21 cellular contexts compared by ENCODE assay signal in genomic region chr1:204872262-204872881, GRCh38. TPM values are rescaled to one million over a fixed set of nuclear protein-coding genes. Genes with fewer than 3 reads are reported as not detected.
DNase-seq lines count a peak whose midpoint lies in the region; ATAC-seq, FAIRE-seq and TF ChIP-seq lines count a peak whose summit lies in the region.
"Had no signal": no experiment of that assay in that cellular context is flagged by ENCODE, and none has a peak within 500 bp of the region (broad histone marks: within the 10 kb centered on the region; RNA-seq: fewer than 3 reads in every experiment).

No MANE protein-coding gene starts in this region.

- peak overlapping the region; percentile 76 to 98 (median 94) for H3K27ac ChIP-seq in dorsolateral prefrontal cortex
- H3K27ac ChIP-seq in osteoblast (ENCODE audit: low read depth, low read length): peak overlapping the region; percentile 9
- no peak overlapping the region for H3K27ac ChIP-seq in OCI-LY7 (ENCODE audit: low read depth, low read length, poor library complexity, severe bottlenecking)

- H3K9me3 ChIP-seq in osteoblast (ENCODE audit: low read depth, low read length): no peaks in the 10 kb centered on the region
- no peaks in the 10 kb centered on the region for H3K9me3 ChIP-seq in OCI-LY7 (ENCODE audit: low read length)
- H3K9me3 ChIP-seq: MG63 had no signal

- no peak for TF ChIP-seq CTCF in dorsolateral prefrontal cortex (IDR thresholded peaks at IDR 0.05 in 54 of 56, conservative IDR thresholded peaks at IDR 0.05 in 2 of 56; ENCODE audit: low read depth in 1 of 56, partially characterized antibody in 56 of 56)
- no peak for TF ChIP-seq CTCF in osteoblast (IDR thresholded peaks at IDR 0.05; ENCODE audit: extremely low read depth, low read depth, low read length)
- TF ChIP-seq CTCF in OCI-LY7 (conservative IDR thresholded peaks at IDR 0.05; ENCODE audit: low read length): no peak

- intact Hi-C loops in dorsolateral prefrontal cortex (cut with DNase I) (loop anchor here (2.0 to 5.0 kb wide), 3 partner anchors 45 to 75 kb away; no protein-coding TSS in a partner anchor), OCI-LY7 (cut with micrococcal nuclease; ENCODE audit: unreplicated experiment) (no loop called here)

- no peaks in the 10 kb centered on the region for H3K27me3 ChIP-seq in dorsolateral prefrontal cortex
- no peaks in the 10 kb centered on the region for H3K27me3 ChIP-seq in osteoblast (ENCODE audit: insufficient read depth, low read length)
- H3K27me3 ChIP-seq: MG63 had no signal

- H3K27me3 Mint-ChIP-seq in stimulated activated naive CD8-positive, alpha-beta T cell treated with anti-CD3 and anti-CD28 coated beads, Interleukin-15, amount 100 ng/mL, for 72 hours: no peaks in the 10 kb centered on the region

- no TSS peak for BruUV-seq in OCI-LY7 (replicated peaks; lab: Mats Ljungman, UMichigan)

- H3K4me2 ChIP-seq in osteoblast (ENCODE audit: insufficient read depth, low read length) (peak overlapping the region; percentile 20), OCI-LY7 (ENCODE audit: low read length) (no peak overlapping the region)

- DNase-seq in stimulated activated naive CD8-positive, alpha-beta T cell treated with anti-CD3 and anti-CD28 coated beads, Interleukin-15, amount 100 ng/mL, for 72 hours: no peak
- no peak for DNase-seq in stimulated activated naive CD8-positive, alpha-beta T cell treated with anti-CD3 and anti-CD28 coated beads, Interleukin-15, Interleukin-2, amounts not matched to agents 100 U/mL and 50 U/mL, for 24 hours
- peak in 4 of 10 donors; percentile 59 to 71 (median 62) for DNase-seq in dorsolateral prefrontal cortex
- DNase-seq in osteoblast (ENCODE audit: insufficient read length, low spot score, missing footprints): peak; percentile 84
- no peak for DNase-seq in DMS79 treated with DMSO at 0.1 percent for 48 hours (lab: John Stamatoyannopoulos, UW)
- DNase-seq in OCI-LY7 (ENCODE audit: low spot score): no peak
- DNase-seq in Kasumi-1 (lab: John Stamatoyannopoulos, UW): no peak
- no peak for DNase-seq in GM12892 (ENCODE audit: insufficient read length)
- DNase-seq: activated B cell treated with CpG ODN at 0.5 μM for 24 hours; activated gamma-delta T cell; aorta; MG63; naive thymus-derived CD8-positive, alpha-beta T cell; NCI-H1694; NCI-H345; SHP77 treated with DMSO at 0.1 percent for 48 hours; stimulated activated CD4-positive, alpha-beta T cell treated with anti-CD3 and anti-CD28 coated beads, Interleukin-12 subunit alpha, Interleukin-12 subunit beta, amount 100 ng/mL, for 4 hours had no signal

- H3K4me3 ChIP-seq in dorsolateral prefrontal cortex (peak overlapping the region; percentile 9 to 74 (median 51)), osteoblast (ENCODE audit: insufficient read depth, low read length) (no peak overlapping the region), OCI-LY7 (ENCODE audit: low read depth, low read length, poor library complexity, severe bottlenecking) (no peak overlapping the region)
- H3K4me3 ChIP-seq: GM12878, lung, MG63 had no signal

- no peaks in the 10 kb centered on the region for H3K36me3 ChIP-seq in osteoblast (ENCODE audit: insufficient read depth, low read length)
- H3K36me3 ChIP-seq in OCI-LY7 (ENCODE audit: insufficient read depth, low read length): no peaks in the 10 kb centered on the region
- H3K36me3 ChIP-seq: MG63 had no signal

- CTCF ChIA-PET in OCI-LY7 (lab: Charles Lee; ENCODE audit: unreplicated experiment): no interaction called here

- no peak for FAIRE-seq in GM12892 (lab: Jason Lieb, UNC)
- FAIRE-seq: colon, GM12878 had no signal

- no peaks in the 10 kb centered on the region for H3K9me3 Mint-ChIP-seq in stimulated activated naive CD8-positive, alpha-beta T cell treated with anti-CD3 and anti-CD28 coated beads, Interleukin-15, amount 100 ng/mL, for 72 hours
- H3K9me3 Mint-ChIP-seq: activated B cell treated with CpG ODN at 0.5 μM for 24 hours; naive thymus-derived CD8-positive, alpha-beta T cell; T-helper 1 cell treated with Interleukin-12 subunit alpha and Interleukin-12 subunit beta and Interleukin-4 antibody, amounts not matched to agents 30 μg/mL and 1 μg/mL, for 36 hours had no signal

- H3K4me1 Mint-ChIP-seq in stimulated activated naive CD8-positive, alpha-beta T cell treated with anti-CD3 and anti-CD28 coated beads, Interleukin-15, amount 100 ng/mL, for 72 hours: no peaks in the 10 kb centered on the region
- H3K4me1 Mint-ChIP-seq: activated B cell treated with CpG ODN at 0.5 μM for 24 hours; naive thymus-derived CD8-positive, alpha-beta T cell had no signal

- peaks cover 19% of the 10 kb centered on the region for H3K4me1 ChIP-seq in osteoblast (ENCODE audit: insufficient read depth, low read length)
- H3K4me1 ChIP-seq in OCI-LY7 (ENCODE audit: insufficient read depth, low read length, poor library complexity, severe bottlenecking): no peaks in the 10 kb centered on the region

- peak; percentile 50 for ATAC-seq in stimulated activated naive CD8-positive, alpha-beta T cell treated with anti-CD3 and anti-CD28 coated beads, Interleukin-15, amount 100 ng/mL, for 72 hours
- no peak for ATAC-seq in stimulated activated naive CD8-positive, alpha-beta T cell treated with anti-CD3 and anti-CD28 coated beads, Interleukin-15, Interleukin-2, amounts not matched to agents 100 U/mL and 50 U/mL, for 24 hours
- ATAC-seq: GM12878; naive thymus-derived CD8-positive, alpha-beta T cell had no signal

- H2AFZ ChIP-seq in osteoblast (ENCODE audit: low read length) (no peak overlapping the region), OCI-LY7 (ENCODE audit: low read length) (no peak overlapping the region)

- H3K79me2 ChIP-seq in osteoblast (ENCODE audit: insufficient read depth, low read length) (peaks cover 37% of the 10 kb centered on the region), OCI-LY7 (ENCODE audit: insufficient read depth, low read depth, low read length) (no peaks in the 10 kb centered on the region)

- POLR2A ChIA-PET in OCI-LY7 (lab: Charles Lee): no interaction called here

- no peak for TF ChIP-seq POLR2A in GM12892 (IDR thresholded peaks at IDR 0.05; ENCODE audit: low read depth, low read length)

- H3K9me2 ChIP-seq in OCI-LY7 (ENCODE audit: insufficient read depth, low read length): no peaks in the 10 kb centered on the region

- no peak overlapping the region for H3K4me3 Mint-ChIP-seq in stimulated activated naive CD8-positive, alpha-beta T cell treated with anti-CD3 and anti-CD28 coated beads, Interleukin-15, amount 100 ng/mL, for 72 hours
- H3K4me3 Mint-ChIP-seq: activated B cell treated with CpG ODN at 0.5 μM for 24 hours; naive thymus-derived CD8-positive, alpha-beta T cell; T-helper 1 cell treated with Interleukin-12 subunit alpha and Interleukin-12 subunit beta and Interleukin-4 antibody, amounts not matched to agents 30 μg/mL and 1 μg/mL, for 36 hours had no signal

- H3K27ac Mint-ChIP-seq in stimulated activated naive CD8-positive, alpha-beta T cell treated with anti-CD3 and anti-CD28 coated beads, Interleukin-15, amount 100 ng/mL, for 72 hours: no peak overlapping the region
- H3K27ac Mint-ChIP-seq: activated B cell treated with CpG ODN at 0.5 μM for 24 hours; T-helper 1 cell treated with Interleukin-12 subunit alpha and Interleukin-12 subunit beta and Interleukin-4 antibody, amounts not matched to agents 30 μg/mL and 1 μg/mL, for 36 hours had no signal

- H4K20me1 ChIP-seq in osteoblast (ENCODE audit: insufficient read depth, low read length) (peaks cover 63% of the 10 kb centered on the region), OCI-LY7 (ENCODE audit: insufficient read depth, low read length) (no peaks in the 10 kb centered on the region)

RNA-seq across cellular contexts. Expression of gene NFASC, which starts 1.7 kb away (rescaled TPM):
- total RNA-seq in dorsolateral prefrontal cortex (100 to 1,000 TPM; 229 to 728 (median 364) TPM), osteoblast (28.6 and 36.9 TPM in 2 replicates), OCI-LY7 (2022) (0.15 TPM in 1 of 2 replicates, not detected in the other)
- total RNA-seq in OCI-LY7 (2014; rRNA removed; shearing (Covaris generic)): not detected in 2 replicates
- polyA plus RNA-seq in GM12892 (2012; ENCODE audit: missing spikeins): not detected
- total RNA-seq: naive thymus-derived CD8-positive, alpha-beta T cell had no signal
- polyA plus RNA-seq: naive thymus-derived CD8-positive, alpha-beta T cell had no signal

Comparison
In these comparisons a context has a peak if more than half of its experiments do, and no peak if none do; other contexts are left out.
1. H3K4me3 ChIP-seq: peak in dorsolateral prefrontal cortex (59 of 59); none in osteoblast (single experiment) and OCI-LY7 (single experiment).
2. RNA of gene NFASC, which starts 1.7 kb away (total RNA-seq): 229 to 728 TPM in dorsolateral prefrontal cortex and 28.6 to 36.9 TPM in osteoblast; 0.15 TPM in OCI-LY7; every median in the first group is over 10 times any median in the second.